ENCODE assay signal across 4 cellular contexts in genomic region chr18:74565993-74566392, GRCh38. TPM values are rescaled to one million over a fixed set of nuclear protein-coding genes. Genes with fewer than 3 reads are reported as not detected.
"Had no signal": no experiment of that assay in that cellular context is flagged by ENCODE, and none has a peak within 500 bp of the region (broad histone marks: within the 10 kb centered on the region; RNA-seq: fewer than 3 reads in every experiment).

No MANE protein-coding gene starts in this region.

RNA-seq across cellular contexts. Expression of gene CNDP1, which starts 31.7 kb away (rescaled TPM):
- total RNA-seq: thoracic aorta, transverse colon, upper lobe of left lung, upper lobe of right lung had no signal
